ENCODE assay signal across 8 cellular contexts in the genomic region with DNA sequence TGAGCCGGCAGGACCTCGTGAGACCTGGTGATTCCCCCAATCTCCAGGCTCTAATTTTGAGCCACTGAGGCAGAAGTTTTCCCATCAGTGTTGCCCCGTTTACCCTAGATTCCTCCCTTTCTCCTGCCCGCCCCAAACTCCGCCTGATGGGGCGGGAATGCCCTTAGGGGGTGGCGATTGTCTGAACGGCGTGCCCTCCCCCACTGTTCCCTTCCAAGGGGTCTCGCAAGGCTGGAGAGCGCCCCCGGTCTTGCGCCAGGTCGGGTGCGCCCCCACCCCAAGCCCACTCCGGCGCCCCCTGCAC. TPM values are rescaled to one million over a fixed set of nuclear protein-coding genes. Genes with fewer than 3 reads are reported as not detected.
DNase-seq lines count a peak whose midpoint lies in the region; ATAC-seq, FAIRE-seq and TF ChIP-seq lines count a peak whose summit lies in the region.
"Had no signal": no experiment of that assay in that cellular context is flagged by ENCODE, and none has a peak within 500 bp of the region (broad histone marks: within the 10 kb centered on the region; RNA-seq: fewer than 3 reads in every experiment).

No MANE protein-coding gene starts in this region.

- H2AFZ ChIP-seq in OCI-LY3 (ENCODE audit: low read depth, low read length), result peak overlapping the region; percentile 78

- no peak for DNase-seq in GM12891 (ENCODE audit: insufficient read length, low spot score)
- DNase-seq in effector memory CD4-positive, alpha-beta T cell, result no peak
- DNase-seq in mucosa of descending colon, result no peak
- no peak for DNase-seq in SK-N-DZ (ENCODE audit: low spot score)
- no peak for DNase-seq in erythroblast (lab: John Stamatoyannopoulos, UW)

- H3K9ac ChIP-seq in OCI-LY3 (ENCODE audit: low read length), result peak overlapping the region; percentile 88

- intact Hi-C loops in mucosa of descending colon (cut with DNase I, micrococcal nuclease), result no loop called here

- H3K4me3 ChIP-seq in HEK293 (ENCODE audit: low read depth, low read length) (peak overlapping the region; percentile 94), OCI-LY3 (ENCODE audit: low read length) (peak overlapping the region; percentile 85), mucosa of descending colon (peak overlapping the region; percentile 83)
- H3K4me3 ChIP-seq in effector memory CD4-positive, alpha-beta T cell (ENCODE audit: insufficient read depth, low read depth, low read length, poor library complexity, severe bottlenecking), result peak overlapping the region; percentile 97

- H3K27me3 ChIP-seq in OCI-LY3 (ENCODE audit: low read depth, low read length), result no peaks in the 10 kb centered on the region
- H3K27me3 ChIP-seq in effector memory CD4-positive, alpha-beta T cell (replicated peaks; ENCODE audit: control insufficient read depth, insufficient read depth, low read length, poor library complexity, severe bottlenecking), result no peaks in the 10 kb centered on the region

- FAIRE-seq in GM12891 (lab: Jason Lieb, UNC), result peak; percentile 43
- FAIRE-seq: colon had no signal

- no peak for TF ChIP-seq POLR2A in GM12891 (IDR thresholded peaks at IDR 0.05; ENCODE audit: low read depth, low read length)
- TF ChIP-seq POLR2A in erythroblast (IDR thresholded peaks at IDR 0.05; ENCODE audit: low read length), result no peak

- ATAC-seq in mucosa of descending colon, result peak; percentile 52

- H3K4me1 ChIP-seq in HEK293 (ENCODE audit: control insufficient read depth, insufficient read depth, low read length) (peaks cover 5% of the 10 kb centered on the region; the same call in 1 of the 2 replicates), OCI-LY3 (ENCODE audit: low read length) (peaks cover 16% of the 10 kb centered on the region), mucosa of descending colon (ENCODE audit: low read depth) (no peaks in the 10 kb centered on the region)
- peaks cover 3% of the 10 kb centered on the region for H3K4me1 ChIP-seq in effector memory CD4-positive, alpha-beta T cell (ENCODE audit: control insufficient read depth, insufficient read depth, low read length, poor library complexity, severe bottlenecking)

- H3K4me2 ChIP-seq in OCI-LY3 (ENCODE audit: low read length), result peak overlapping the region; percentile 95

- H3K27ac ChIP-seq in HEK293 (ENCODE audit: extremely low read depth, low read depth, low read length) (peak overlapping the region; percentile 95), OCI-LY3 (ENCODE audit: low read length) (peak overlapping the region; percentile 65)
- H3K27ac ChIP-seq in effector memory CD4-positive, alpha-beta T cell (ENCODE audit: insufficient read depth, low read length, poor library complexity, severe bottlenecking), result peak overlapping the region; percentile 72

- H3K9me3 ChIP-seq in HEK293 (ENCODE audit: control insufficient read depth, insufficient read depth, low read depth, low read length), result no peaks in the 10 kb centered on the region
- H3K9me3 ChIP-seq in OCI-LY3 (ENCODE audit: insufficient read depth, low read length), result no peaks in the 10 kb centered on the region
- H3K9me3 ChIP-seq in effector memory CD4-positive, alpha-beta T cell (ENCODE audit: control insufficient read depth, low read length), result no peaks in the 10 kb centered on the region
- H3K9me3 ChIP-seq in mucosa of descending colon, result no peaks in the 10 kb centered on the region

- 0 out of 2 replicates have a peak, but pooled peaks cover 5% of the 10 kb centered on the region for H4K20me1 ChIP-seq in OCI-LY3 (ENCODE audit: insufficient read depth, low read length)

- CTCF ChIA-PET in HEK293 (lab: Yijun Ruan, JAX), result interaction anchor here (1.0 to 1.3 kb wide), 3 partner anchors 13 to 41 kb away, joined by 3 to 4 read pairs (median 3); no protein-coding TSS in a partner anchor

- H3K79me2 ChIP-seq in OCI-LY3 (ENCODE audit: low read length), result peaks cover 22% of the 10 kb centered on the region

- TF ChIP-seq CTCF in HEK293 (tag by site-specific recombination; IDR thresholded peaks at IDR 0.05), result no peak
- no peak for TF ChIP-seq CTCF in OCI-LY3 (IDR thresholded peaks at IDR 0.05; ENCODE audit: low read depth, low read length)
- no peak for TF ChIP-seq CTCF in mucosa of descending colon (IDR thresholded peaks at IDR 0.05)

- POLR2A ChIA-PET in HEK293 (lab: Yijun Ruan, JAX), result interaction anchor here (1.4 kb wide), 1 partner anchor 85 kb away, joined by 6 read pairs; no protein-coding TSS in a partner anchor

- H3K36me3 ChIP-seq in HEK293 (ENCODE audit: control insufficient read depth in 2 of 2, insufficient read depth in 1 of 2, low read length in 2 of 2) (peaks cover 0 to 9% of the 10 kb centered on the region in 2 experiments; a peak in 2 of 3 replicates), OCI-LY3 (replicated peaks; ENCODE audit: low read depth, low read length) (peaks cover 13% of the 10 kb centered on the region), mucosa of descending colon (ENCODE audit: low read depth) (no peaks in the 10 kb centered on the region)
- H3K36me3 ChIP-seq in effector memory CD4-positive, alpha-beta T cell (ENCODE audit: control insufficient read depth, insufficient read depth, low read length), result peaks cover 7% of the 10 kb centered on the region

TF ChIP-seq in GM12891, 5 proteins besides CTCF, POLR2A, EP300 and RAD21:
- TF ChIP-seq POLR2AphosphoS5 (IDR thresholded peaks at IDR 0.05; ENCODE audit: low read depth, low read length) (no peak), POU2F2 (IDR thresholded peaks at IDR 0.05; ENCODE audit: low read depth, low read length) (no peak)

TF ChIP-seq in HEK293, 187 proteins besides CTCF, POLR2A, EP300 and RAD21 (continues in another document):
- TF ChIP-seq GLIS1 (tag by site-specific recombination; IDR thresholded peaks at IDR 0.05) (0 out of 2 replicates have a peak, but pooled peaks have one; percentile 15), ZNF621 (tag by site-specific recombination; IDR thresholded peaks at IDR 0.05) (no peak), ZNF266 (tag by site-specific recombination; IDR thresholded peaks at IDR 0.05; ENCODE audit: low read depth) (no peak), ZNF335 (tag by site-specific recombination; conservative IDR thresholded peaks at IDR 0.05) (peak; percentile 83), ZNF175 (tag by site-specific recombination; IDR thresholded peaks at IDR 0.05) (no peak), ZNF324 (tag by site-specific recombination; IDR thresholded peaks at IDR 0.05) (no peak), GLIS2 (tag by site-specific recombination; IDR thresholded peaks at IDR 0.05) (peak; percentile 75), SETDB1 (IDR thresholded peaks at IDR 0.05; ENCODE audit: insufficient read length, low read length) (no peak)
- TF ChIP-seq, protein P1, sequence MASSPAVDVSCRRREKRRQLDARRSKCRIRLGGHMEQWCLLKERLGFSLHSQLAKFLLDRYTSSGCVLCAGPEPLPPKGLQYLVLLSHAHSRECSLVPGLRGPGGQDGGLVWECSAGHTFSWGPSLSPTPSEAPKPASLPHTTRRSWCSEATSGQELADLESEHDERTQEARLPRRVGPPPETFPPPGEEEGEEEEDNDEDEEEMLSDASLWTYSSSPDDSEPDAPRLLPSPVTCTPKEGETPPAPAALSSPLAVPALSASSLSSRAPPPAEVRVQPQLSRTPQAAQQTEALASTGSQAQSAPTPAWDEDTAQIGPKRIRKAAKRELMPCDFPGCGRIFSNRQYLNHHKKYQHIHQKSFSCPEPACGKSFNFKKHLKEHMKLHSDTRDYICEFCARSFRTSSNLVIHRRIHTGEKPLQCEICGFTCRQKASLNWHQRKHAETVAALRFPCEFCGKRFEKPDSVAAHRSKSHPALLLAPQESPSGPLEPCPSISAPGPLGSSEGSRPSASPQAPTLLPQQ (tag by site-specific recombination; IDR thresholded peaks at IDR 0.05), result peak; percentile 67; the same call in 1 of the 2 replicates
- TF ChIP-seq, protein P2, sequence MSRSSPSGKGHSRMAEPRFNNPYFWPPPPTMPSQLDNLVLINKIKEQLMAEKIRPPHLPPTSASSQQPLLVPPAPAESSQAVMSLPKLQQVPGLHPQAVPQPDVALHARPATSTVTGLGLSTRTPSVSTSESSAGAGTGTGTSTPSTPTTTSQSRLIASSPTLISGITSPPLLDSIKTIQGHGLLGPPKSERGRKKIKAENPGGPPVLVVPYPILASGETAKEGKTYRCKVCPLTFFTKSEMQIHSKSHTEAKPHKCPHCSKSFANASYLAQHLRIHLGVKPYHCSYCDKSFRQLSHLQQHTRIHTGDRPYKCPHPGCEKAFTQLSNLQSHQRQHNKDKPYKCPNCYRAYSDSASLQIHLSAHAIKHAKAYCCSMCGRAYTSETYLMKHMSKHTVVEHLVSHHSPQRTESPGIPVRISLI (tag by site-specific recombination; IDR thresholded peaks at IDR 0.05), result no peak
- TF ChIP-seq, protein P3, sequence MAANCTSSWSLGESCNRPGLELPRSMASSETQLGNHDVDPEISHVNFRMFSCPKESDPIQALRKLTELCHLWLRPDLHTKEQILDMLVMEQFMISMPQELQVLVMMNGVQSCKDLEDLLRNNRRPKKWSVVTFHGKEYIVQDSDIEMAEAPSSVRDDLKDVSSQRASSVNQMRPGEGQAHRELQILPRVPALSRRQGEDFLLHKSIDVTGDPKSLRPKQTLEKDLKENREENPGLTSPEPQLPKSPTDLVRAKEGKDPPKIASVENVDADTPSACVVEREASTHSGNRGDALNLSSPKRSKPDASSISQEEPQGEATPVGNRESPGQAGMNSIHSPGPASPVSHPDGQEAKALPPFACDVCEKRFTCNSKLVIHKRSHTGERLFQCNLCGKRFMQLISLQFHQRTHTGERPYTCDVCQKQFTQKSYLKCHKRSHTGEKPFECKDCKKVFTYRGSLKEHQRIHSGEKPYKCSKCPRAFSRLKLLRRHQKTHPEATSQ (tag by site-specific recombination; IDR thresholded peaks at IDR 0.05), result no peak
- TF ChIP-seq, protein P4, sequence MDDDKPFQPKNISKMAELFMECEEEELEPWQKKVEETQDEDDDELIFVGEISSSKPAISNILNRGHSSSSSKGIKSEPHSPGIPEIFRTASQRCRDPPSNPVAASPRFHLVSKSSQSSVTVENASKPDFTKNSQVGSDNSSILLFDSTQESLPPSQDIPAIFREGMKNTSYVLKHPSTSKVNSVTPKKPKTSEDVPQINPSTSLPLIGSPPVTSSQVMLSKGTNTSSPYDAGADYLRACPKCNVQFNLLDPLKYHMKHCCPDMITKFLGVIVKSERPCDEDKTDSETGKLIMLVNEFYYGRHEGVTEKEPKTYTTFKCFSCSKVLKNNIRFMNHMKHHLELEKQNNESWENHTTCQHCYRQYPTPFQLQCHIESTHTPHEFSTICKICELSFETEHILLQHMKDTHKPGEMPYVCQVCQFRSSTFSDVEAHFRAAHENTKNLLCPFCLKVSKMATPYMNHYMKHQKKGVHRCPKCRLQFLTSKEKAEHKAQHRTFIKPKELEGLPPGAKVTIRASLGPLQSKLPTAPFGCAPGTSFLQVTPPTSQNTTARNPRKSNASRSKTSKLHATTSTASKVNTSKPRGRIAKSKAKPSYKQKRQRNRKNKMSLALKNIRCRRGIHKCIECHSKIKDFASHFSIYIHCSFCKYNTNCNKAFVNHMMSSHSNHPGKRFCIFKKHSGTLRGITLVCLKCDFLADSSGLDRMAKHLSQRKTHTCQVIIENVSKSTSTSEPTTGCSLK (tag by site-specific recombination; IDR thresholded peaks at IDR 0.05), result no peak

RNA-seq across cellular contexts. Expression of a gene that starts 0.5 kb away (rescaled TPM):
- polyA plus RNA-seq in GM12891 (2012; ENCODE audit: low read depth, missing spikeins), result 6.5 TPM
- total RNA-seq in mucosa of descending colon, result 10 to 100 TPM; 15.0 to 23.5 (median 15.3) TPM
- 18.1 and 21.8 TPM in 2 replicates for polyA plus RNA-seq in SK-N-DZ (2014; cell fraction: cytosol; rRNA removed)
- 13.1 and 18.1 TPM in 2 replicates for polyA plus RNA-seq in SK-N-DZ (2014; cell fraction: nucleus; rRNA removed)
